12 cellular contexts compared by ENCODE assay signal in genomic region chr9:133770076-133770777, GRCh38. TPM values are rescaled to one million over a fixed set of nuclear protein-coding genes. Genes with fewer than 3 reads are reported as not detected.
DNase-seq lines count a peak whose midpoint lies in the region; ATAC-seq and TF ChIP-seq lines count a peak whose summit lies in the region.
"Had no signal": no experiment of that assay in that cellular context is flagged by ENCODE, and none has a peak within 500 bp of the region (broad histone marks: within the 10 kb centered on the region; RNA-seq: fewer than 3 reads in every experiment).

No MANE protein-coding gene starts in this region.

- no peaks in the 10 kb centered on the region for H3F3A ChIP-seq in GM23338 (replicated peaks; ENCODE audit: low read depth)

- ATAC-seq in HCT116 (peak; percentile 40; the same call in 1 of the 2 replicates), psoas muscle (no peak), GM23338 (no peak), GM19397 (IDR thresholded peaks at IDR 0.05; ENCODE audit: unreplicated experiment) (no peak), HG02885 (IDR thresholded peaks at IDR 0.05; ENCODE audit: poor library complexity, unreplicated experiment) (no peak)

- H3K36me3 Mint-ChIP-seq in GM23338 (ENCODE audit: low read depth), result peaks cover 36% of the 10 kb centered on the region

- H3K9me2 ChIP-seq in HCT116 (ENCODE audit: insufficient read depth) (no peaks in the 10 kb centered on the region), GM23338 (ENCODE audit: insufficient read depth) (no peaks in the 10 kb centered on the region)

- CTCF ChIA-PET in HCT116 (lab: Charles Lee), result interaction anchor here (1.5 kb wide), 1 partner anchor 12 kb away, joined by 4 read pairs; no protein-coding TSS in a partner anchor

- 86 to 89% (median 89%) methylated on average over 12 to 16 of the region's 16 CpGs for WGBS in psoas muscle, 3 donors

- RAD21 ChIA-PET in HCT116 (lab: Charles Lee; ENCODE audit: low non-redundant PET in 1 of 2, low total read pairs in 2 of 2, uncharacterized antibody in 2 of 2, unreplicated experiment in 2 of 2), result no interaction called here

- BruUV-seq in HCT116 (replicated peaks; lab: Mats Ljungman, UMichigan), result no TSS peak

- peaks cover 3% of the 10 kb centered on the region for H3K27me3 Mint-ChIP-seq in GM23338 (ENCODE audit: insufficient read depth, low read depth, poor library complexity)
- H3K27me3 Mint-ChIP-seq: activated CD4-positive, alpha-beta T cell treated with anti-CD3 and anti-CD28 coated beads, Interleukin-2, amount 10 ng/mL, durations not matched to agents 24 days and 14 days had no signal

- POLR2A ChIA-PET in HCT116 (lab: Charles Lee), result no interaction called here

- TF ChIP-seq POLR2A in HCT116 (IDR thresholded peaks at IDR 0.05; ENCODE audit: borderline replicate concordance, extremely low read depth, insufficient read depth, insufficient read length), result no peak

- H2AFZ ChIP-seq in HCT116 (ENCODE audit: low read depth, low read length, poor library complexity, severe bottlenecking), result no peak overlapping the region
- H2AFZ ChIP-seq in GM23338, result no peak overlapping the region

- no peak overlapping the region for H3K27ac ChIP-seq in HCT116 (ENCODE audit: low read depth, low read length)
- H3K27ac ChIP-seq in psoas muscle, result no peak overlapping the region
- no peak overlapping the region for H3K27ac ChIP-seq in GM23338 (ENCODE audit: low read depth)
- H3K27ac ChIP-seq: BLaER1 had no signal

- no peak overlapping the region for H3K4me3 ChIP-seq in HCT116 (replicated peaks in 1 of 2; ENCODE audit: low read depth in 1 of 2, low read length in 2 of 2)
- no peak overlapping the region for H3K4me3 ChIP-seq in psoas muscle
- no peak overlapping the region for H3K4me3 ChIP-seq in GM23338
- H3K4me3 ChIP-seq: BLaER1 had no signal

- H3K9me3 ChIP-seq in HCT116 (ENCODE audit: control insufficient read depth in 1 of 2, insufficient read depth in 1 of 2, low read depth in 1 of 2, low read length in 2 of 2) (peaks cover 9 to 17% of the 10 kb centered on the region in 2 experiments; a peak in 3 of 4 replicates), psoas muscle (peaks cover 11% of the 10 kb centered on the region)

- no peak overlapping the region for H3K4me2 ChIP-seq in HCT116 (ENCODE audit: low read length)
- H3K4me2 ChIP-seq in GM23338, result no peak overlapping the region
- H3K4me2 ChIP-seq: BLaER1 had no signal

- peaks cover 11% of the 10 kb centered on the region; the same call in 2 of the 3 replicates for H3K9me3 Mint-ChIP-seq in GM23338

- H3K36me3 ChIP-seq in HCT116 (ENCODE audit: control insufficient read depth in 1 of 2, insufficient read depth in 2 of 2, low read length in 2 of 2) (peaks cover 5 to 37% of the 10 kb centered on the region in 2 experiments; a peak in 3 of 4 replicates), psoas muscle (ENCODE audit: insufficient read depth in 1 of 2, low read depth in 1 of 2) (no peaks in the 10 kb centered on the region), GM23338 (ENCODE audit: insufficient read depth) (no peaks in the 10 kb centered on the region)

- H3K9ac ChIP-seq in HCT116 (ENCODE audit: low read length), result no peak overlapping the region
- H3K9ac ChIP-seq: BLaER1 had no signal

- no peak overlapping the region for H3K27ac Mint-ChIP-seq in GM23338
- H3K27ac Mint-ChIP-seq: activated CD4-positive, alpha-beta T cell treated with anti-CD3 and anti-CD28 coated beads, Interleukin-2, amount 10 ng/mL, durations not matched to agents 24 days and 14 days had no signal

- H3K27me3 ChIP-seq in HCT116 (ENCODE audit: insufficient read depth, low read length) (no peaks in the 10 kb centered on the region), psoas muscle (ENCODE audit: insufficient read depth in 3 of 3, low read length in 2 of 3) (no peaks in the 10 kb centered on the region), GM23338 (ENCODE audit: insufficient read depth) (no peaks in the 10 kb centered on the region)
- H3K27me3 ChIP-seq: BLaER1 had no signal

- DNase-seq in HCT116 (ENCODE audit: low read depth, low spot score), result no peak
- DNase-seq in activated CD8-positive, alpha-beta memory T cell treated with anti-CD3 and anti-CD28 coated beads, Interleukin-2, amount 50 U/mL, for 48 hours, result peak; percentile 25
- DNase-seq in islet precursor cell, result peak; percentile 45
- DNase-seq in psoas muscle, result peak; percentile 10 to 50
- DNase-seq in GM23338 (ENCODE audit: low spot score), result no peak
- DNase-seq in activated CD4-positive, alpha-beta T cell treated with anti-CD3 and anti-CD28 coated beads, Interleukin-2, amount 50 U/mL, for 4 hours, result no peak
- DNase-seq: activated CD4-positive, alpha-beta T cell treated with anti-CD3 and anti-CD28 coated beads, Interleukin-2, amount 10 ng/mL, durations not matched to agents 24 days and 14 days; dermis blood vessel endothelial cell; Kasumi-1 had no signal

- H4K20me1 ChIP-seq in HCT116 (ENCODE audit: insufficient read depth) (no peaks in the 10 kb centered on the region), GM23338 (replicated peaks; ENCODE audit: insufficient read depth) (no peaks in the 10 kb centered on the region)
- H4K20me1 ChIP-seq: BLaER1 had no signal

- no peak for TF ChIP-seq RAD21 in HCT116 (IDR thresholded peaks at IDR 0.05; ENCODE audit: low read depth)

- no peaks in the 10 kb centered on the region for H3K79me2 ChIP-seq in HCT116 (ENCODE audit: insufficient read depth, low read length)
- no peaks in the 10 kb centered on the region for H3K79me2 ChIP-seq in GM23338 (replicated peaks; ENCODE audit: insufficient read depth)

- no peaks in the 10 kb centered on the region for H3K4me1 ChIP-seq in HCT116 (ENCODE audit: control insufficient read depth in 1 of 2, insufficient read depth in 2 of 2, low read length in 2 of 2)
- H3K4me1 ChIP-seq in psoas muscle, result no peaks in the 10 kb centered on the region
- no peaks in the 10 kb centered on the region for H3K4me1 ChIP-seq in GM23338 (ENCODE audit: insufficient read depth)
- H3K4me1 ChIP-seq: BLaER1 had no signal

- H3K4me3 Mint-ChIP-seq in GM23338, result no peak overlapping the region; the same call in 2 of the 3 replicates
- H3K4me3 Mint-ChIP-seq: activated CD4-positive, alpha-beta T cell treated with anti-CD3 and anti-CD28 coated beads, Interleukin-2, amount 10 ng/mL, durations not matched to agents 24 days and 14 days had no signal

- TF ChIP-seq CTCF in HCT116 (IDR thresholded peaks at IDR 0.05 in 2 of 3, conservative IDR thresholded peaks at IDR 0.05 in 1 of 3; ENCODE audit: borderline replicate concordance in 1 of 3, insufficient read depth in 1 of 3, low read depth in 2 of 3, low read length in 2 of 3) (no peak), psoas muscle (IDR thresholded peaks at IDR 0.05) (no peak), GM23338 (conservative IDR thresholded peaks at IDR 0.05; ENCODE audit: low read depth in 2 of 2) (no peak)

- no peaks in the 10 kb centered on the region for H3K4me1 Mint-ChIP-seq in GM23338
- H3K4me1 Mint-ChIP-seq: activated CD4-positive, alpha-beta T cell treated with anti-CD3 and anti-CD28 coated beads, Interleukin-2, amount 10 ng/mL, durations not matched to agents 24 days and 14 days had no signal

- intact Hi-C loops in HCT116 (cut with micrococcal nuclease) (no loop called here), psoas muscle (cut with DNase I) (no loop called here)

TF ChIP-seq in HCT116, 20 proteins besides CTCF, POLR2A, EP300 and RAD21:
- TF ChIP-seq JUND (IDR thresholded peaks at IDR 0.05) (no peak), CEBPB (IDR thresholded peaks at IDR 0.05; ENCODE audit: low read depth) (no peak), YY1 (IDR thresholded peaks at IDR 0.05; ENCODE audit: extremely low read depth, insufficient replicate concordance, low read depth, low read length) (no peak), CBX3 (IDR thresholded peaks at IDR 0.05; ENCODE audit: low read depth) (no peak), ZNF274 (IDR thresholded peaks at IDR 0.05; ENCODE audit: low read depth, low read length) (no peak)
TF ChIP-seq in HCT116: peak in this region for 0.

TF ChIP-seq in GM23338, 12 proteins besides CTCF, POLR2A, EP300 and RAD21 (continues in another document):
- TF ChIP-seq NANOG (IDR thresholded peaks at IDR 0.05; ENCODE audit: borderline replicate concordance) (no peak), ETS1 (IDR thresholded peaks at IDR 0.05) (no peak), ZNF114 (CRISPR knock-in tag; IDR thresholded peaks at IDR 0.05) (no peak)

RNA-seq across cellular contexts. Expression of gene SARDH, which starts 32.1 kb away (rescaled TPM):
- 5.6 TPM for total RNA-seq in HCT116 (2021; ENCODE audit: unreplicated experiment)
- 4.7 and 5.0 TPM in 2 replicates for polyA plus RNA-seq in HCT116 (2012)
- 1 to 10 TPM in 3 of 4 donors, under 1 TPM in 1; 0.59 to 2.5 (median 1.5) TPM for total RNA-seq in psoas muscle
- under 1 TPM; 0.16 to 0.62 (median 0.26) TPM for polyA plus RNA-seq in psoas muscle
- total RNA-seq in GM23338 (2014; rRNA removed; shearing (Covaris generic)), result 9.8 and 10.4 TPM in 2 replicates
- polyA plus RNA-seq in GM23338 (2016; fragmentation: Nextera tagmentation; extraction: Ambion mirVana), result 2.6 and 2.8 TPM in 2 replicates

Comparison
In these comparisons a context has a peak if more than half of its experiments do, and no peak if none do; other contexts are left out.
1. DNase-seq: peak in activated CD8-positive, alpha-beta memory T cell treated with anti-CD3 and anti-CD28 coated beads, Interleukin-2, amount 50 U/mL, for 48 hours (single experiment), islet precursor cell (single experiment) and psoas muscle (2 of 2); none in HCT116 (single experiment), GM23338 (single experiment) and activated CD4-positive, alpha-beta T cell treated with anti-CD3 and anti-CD28 coated beads, Interleukin-2, amount 50 U/mL, for 4 hours (0 of 2).